Comparison of ENCODE assay signal across 8 cellular contexts in the genomic region with DNA sequence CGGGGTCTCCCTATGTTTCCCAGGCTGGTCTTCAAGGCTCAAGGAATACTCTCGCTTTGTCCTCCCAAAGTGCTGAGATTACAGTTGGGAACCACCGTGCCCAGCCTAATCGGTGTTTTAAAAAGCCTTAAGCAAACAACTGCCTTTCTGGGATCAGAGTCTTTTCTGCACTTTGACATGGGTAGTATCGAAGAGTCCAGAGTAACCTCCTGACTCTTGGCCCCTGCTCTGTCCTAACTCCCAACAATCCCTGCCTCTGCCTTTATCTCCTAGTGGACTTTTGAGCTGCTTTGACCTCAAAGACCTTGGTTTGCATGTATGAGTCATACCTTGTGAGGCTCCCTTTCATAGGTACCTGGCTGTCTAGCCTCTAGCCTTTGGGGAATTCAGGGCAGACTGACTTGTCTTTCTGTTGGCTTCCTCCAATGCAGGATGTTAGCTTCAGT. TPM values are rescaled to one million over a fixed set of nuclear protein-coding genes. Genes with fewer than 3 reads are reported as not detected.
DNase-seq lines count a peak whose midpoint lies in the region; ATAC-seq and TF ChIP-seq lines count a peak whose summit lies in the region.

No MANE protein-coding gene starts in this region.

- H3K9me3 Mint-ChIP-seq in progenitor cell of endocrine pancreas (ENCODE audit: low read depth) = no peaks in the 10 kb centered on the region

- ATAC-seq in GM18520 (IDR thresholded peaks at IDR 0.05; ENCODE audit: unreplicated experiment) = peak; percentile 78
- ATAC-seq in HG02884 (IDR thresholded peaks at IDR 0.05; ENCODE audit: unreplicated experiment) = peak; percentile 72
- peak; percentile 15 for ATAC-seq in SK-N-SH treated with all-trans-retinoic acid at 6 μM for 48 hours

- TF ChIP-seq CTCF in progenitor cell of endocrine pancreas (IDR thresholded peaks at IDR 0.05; ENCODE audit: unreplicated experiment) (no peak), ascending aorta (IDR thresholded peaks at IDR 0.05) (no peak)

- H3K36me3 ChIP-seq in ascending aorta = peaks cover 3 to 14% of the 10 kb centered on the region in 2 donors

- H3K4me1 ChIP-seq in ascending aorta = no peaks in the 10 kb centered on the region

- no peaks in the 10 kb centered on the region for H3K27me3 Mint-ChIP-seq in progenitor cell of endocrine pancreas

- peak overlapping the region; percentile 29 for H3K4me3 Mint-ChIP-seq in progenitor cell of endocrine pancreas (ENCODE audit: low read depth)

- peak overlapping the region; percentile 96 for H3K27ac Mint-ChIP-seq in progenitor cell of endocrine pancreas

- H3K36me3 Mint-ChIP-seq in progenitor cell of endocrine pancreas (ENCODE audit: insufficient read depth) = peaks cover 4% of the 10 kb centered on the region

- DNase-seq in progenitor cell of endocrine pancreas (ENCODE audit: low spot score, unreplicated experiment) = no peak
- no peak for DNase-seq in ascending aorta (ENCODE audit: low spot score in 2 of 2)
- DNase-seq in inferior parietal cortex (ENCODE audit: extremely low spot score) = no peak
- DNase-seq in OCI-M2 (lab: John Stamatoyannopoulos, UW; ENCODE audit: unreplicated experiment) = no peak
- DNase-seq in activated gamma-delta T cell (lab: John Stamatoyannopoulos, UW) = no peak

- intact Hi-C loops in ascending aorta (cut with DNase I) = no loop called here

- H3K27ac ChIP-seq in ascending aorta = peak overlapping the region in 1 of 2 donors; percentile 13

- peaks cover 42% of the 10 kb centered on the region for H3K4me1 Mint-ChIP-seq in progenitor cell of endocrine pancreas (ENCODE audit: low read depth)

- H3K27me3 ChIP-seq in ascending aorta = no peaks in the 10 kb centered on the region

- no peaks in the 10 kb centered on the region for H3K9me3 ChIP-seq in ascending aorta

- no peak overlapping the region for H3K4me3 ChIP-seq in ascending aorta

TF ChIP-seq in SK-N-SH treated with all-trans-retinoic acid at 6 μM for 48 hours, 23 proteins besides CTCF, POLR2A, EP300 and RAD21:
- TF ChIP-seq ZFP30 (CRISPR knock-in tag; IDR thresholded peaks at IDR 0.05) = no peak
- no peak for TF ChIP-seq ESRRG (CRISPR knock-in tag; IDR thresholded peaks at IDR 0.05)
- no peak for TF ChIP-seq TCF4 (CRISPR knock-in tag; IDR thresholded peaks at IDR 0.05; ENCODE audit: borderline replicate concordance)
- TF ChIP-seq, protein P1, sequence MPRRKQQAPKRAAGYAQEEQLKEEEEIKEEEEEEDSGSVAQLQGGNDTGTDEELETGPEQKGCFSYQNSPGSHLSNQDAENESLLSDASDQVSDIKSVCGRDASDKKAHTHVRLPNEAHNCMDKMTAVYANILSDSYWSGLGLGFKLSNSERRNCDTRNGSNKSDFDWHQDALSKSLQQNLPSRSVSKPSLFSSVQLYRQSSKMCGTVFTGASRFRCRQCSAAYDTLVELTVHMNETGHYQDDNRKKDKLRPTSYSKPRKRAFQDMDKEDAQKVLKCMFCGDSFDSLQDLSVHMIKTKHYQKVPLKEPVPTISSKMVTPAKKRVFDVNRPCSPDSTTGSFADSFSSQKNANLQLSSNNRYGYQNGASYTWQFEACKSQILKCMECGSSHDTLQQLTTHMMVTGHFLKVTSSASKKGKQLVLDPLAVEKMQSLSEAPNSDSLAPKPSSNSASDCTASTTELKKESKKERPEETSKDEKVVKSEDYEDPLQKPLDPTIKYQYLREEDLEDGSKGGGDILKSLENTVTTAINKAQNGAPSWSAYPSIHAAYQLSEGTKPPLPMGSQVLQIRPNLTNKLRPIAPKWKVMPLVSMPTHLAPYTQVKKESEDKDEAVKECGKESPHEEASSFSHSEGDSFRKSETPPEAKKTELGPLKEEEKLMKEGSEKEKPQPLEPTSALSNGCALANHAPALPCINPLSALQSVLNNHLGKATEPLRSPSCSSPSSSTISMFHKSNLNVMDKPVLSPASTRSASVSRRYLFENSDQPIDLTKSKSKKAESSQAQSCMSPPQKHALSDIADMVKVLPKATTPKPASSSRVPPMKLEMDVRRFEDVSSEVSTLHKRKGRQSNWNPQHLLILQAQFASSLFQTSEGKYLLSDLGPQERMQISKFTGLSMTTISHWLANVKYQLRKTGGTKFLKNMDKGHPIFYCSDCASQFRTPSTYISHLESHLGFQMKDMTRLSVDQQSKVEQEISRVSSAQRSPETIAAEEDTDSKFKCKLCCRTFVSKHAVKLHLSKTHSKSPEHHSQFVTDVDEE (CRISPR knock-in tag; IDR thresholded peaks at IDR 0.05) = no peak
- no peak for TF ChIP-seq PATZ1 (CRISPR knock-in tag; IDR thresholded peaks at IDR 0.05; ENCODE audit: borderline replicate concordance)

RNA-seq across cellular contexts. Expression of gene HACD2, which starts 21.0 kb away (rescaled TPM):
- total RNA-seq in progenitor cell of endocrine pancreas (54.4 and 57.6 TPM in 2 replicates), ascending aorta (10.2 TPM)

Comparison
In these comparisons a context has a peak if more than half of its experiments do, and no peak if none do; other contexts are left out.
1. ATAC-seq: peak in every context shown above with its lines; median percentile 78 in GM18520; 72 in HG02884; 15 in SK-N-SH treated with all-trans-retinoic acid at 6 μM for 48 hours.